Comparison of ENCODE assay signal across 10 cellular contexts in genomic region chr3:45817788-45818523, GRCh38. TPM values are rescaled to one million over a fixed set of nuclear protein-coding genes. Genes with fewer than 3 reads are reported as not detected.
DNase-seq lines count a peak whose midpoint lies in the region; ATAC-seq and TF ChIP-seq lines count a peak whose summit lies in the region.
"Had no signal": no experiment of that assay in that cellular context is flagged by ENCODE, and none has a peak within 500 bp of the region (broad histone marks: within the 10 kb centered on the region; RNA-seq: fewer than 3 reads in every experiment).

No MANE protein-coding gene starts in this region.

- H3K27me3 ChIP-seq in RWPE2 (ENCODE audit: insufficient read depth, poor library complexity, severe bottlenecking) (no peaks in the 10 kb centered on the region), left ventricle myocardium inferior (ENCODE audit: low read depth) (no peaks in the 10 kb centered on the region)

- CTCF ChIA-PET in activated CD8-positive, alpha-beta memory T cell treated with anti-CD3 and anti-CD28 coated beads, Interleukin-2, amount 10 ng/mL, durations not matched to agents 7 days and 5 days (lab: Charles Lee), result interaction anchor here (1.1 to 1.2 kb wide), 2 partner anchors 15 to 23 kb away, joined by 3 to 4 read pairs; no protein-coding TSS in a partner anchor

- H3K9me3 ChIP-seq in RWPE2 (ENCODE audit: severe bottlenecking) (peaks cover 5% of the 10 kb centered on the region), left ventricle myocardium inferior (replicated peaks) (peaks cover 9% of the 10 kb centered on the region)

- peak; percentile 39 for ATAC-seq in activated CD8-positive, alpha-beta memory T cell treated with anti-CD3 and anti-CD28 coated beads, Interleukin-2, amount 10 ng/mL, durations not matched to agents 7 days and 5 days
- ATAC-seq in RWPE2 (ENCODE audit: low read depth) (peak; percentile 83), HG03460 (IDR thresholded peaks at IDR 0.05; ENCODE audit: unreplicated experiment) (no peak)

- H3K36me3 Mint-ChIP-seq in activated CD8-positive, alpha-beta memory T cell treated with anti-CD3 and anti-CD28 coated beads, Interleukin-2, amount 10 ng/mL, durations not matched to agents 7 days and 5 days, result peaks cover 3% of the 10 kb centered on the region
- peaks cover 32% of the 10 kb centered on the region for H3K36me3 Mint-ChIP-seq in type B pancreatic cell

- H3K4me3 Mint-ChIP-seq in activated CD8-positive, alpha-beta memory T cell treated with anti-CD3 and anti-CD28 coated beads, Interleukin-2, amount 10 ng/mL, durations not matched to agents 7 days and 5 days, result no peak overlapping the region
- no peak overlapping the region for H3K4me3 Mint-ChIP-seq in type B pancreatic cell
- H3K4me3 Mint-ChIP-seq: dendritic cell treated with granulocyte-macrophage colony-stimulating factor and Interleukin-4, amounts not matched to agents 40 ng/mL and 50 ng/mL, for 4 days had no signal

- H3K27ac ChIP-seq in RWPE2 (ENCODE audit: poor library complexity, severe bottlenecking) (peak overlapping the region; percentile 75), left ventricle myocardium inferior (replicated peaks) (peak overlapping the region; percentile 73)

- H3K36me3 ChIP-seq in RWPE2 (ENCODE audit: low read depth) (no peaks in the 10 kb centered on the region), left ventricle myocardium inferior (peaks cover 11% of the 10 kb centered on the region)

- TF ChIP-seq CTCF in RWPE2 (IDR thresholded peaks at IDR 0.05; ENCODE audit: poor library complexity, severe bottlenecking), result no peak
- no peak for TF ChIP-seq CTCF in left ventricle myocardium inferior (IDR thresholded peaks at IDR 0.05; ENCODE audit: borderline replicate concordance)
- TF ChIP-seq CTCF in type B pancreatic cell (conservative IDR thresholded peaks at IDR 0.05), result no peak

- H3K27ac Mint-ChIP-seq in activated CD8-positive, alpha-beta memory T cell treated with anti-CD3 and anti-CD28 coated beads, Interleukin-2, amount 10 ng/mL, durations not matched to agents 7 days and 5 days, result no peak overlapping the region
- peak overlapping the region; percentile 54 for H3K27ac Mint-ChIP-seq in type B pancreatic cell
- H3K27ac Mint-ChIP-seq: dendritic cell treated with granulocyte-macrophage colony-stimulating factor and Interleukin-4, amounts not matched to agents 40 ng/mL and 50 ng/mL, for 4 days had no signal

- peaks cover 2% of the 10 kb centered on the region for H3K27me3 Mint-ChIP-seq in activated CD8-positive, alpha-beta memory T cell treated with anti-CD3 and anti-CD28 coated beads, Interleukin-2, amount 10 ng/mL, durations not matched to agents 7 days and 5 days
- H3K27me3 Mint-ChIP-seq in type B pancreatic cell, result no peaks in the 10 kb centered on the region
- H3K27me3 Mint-ChIP-seq: dendritic cell treated with granulocyte-macrophage colony-stimulating factor and Interleukin-4, amounts not matched to agents 40 ng/mL and 50 ng/mL, for 4 days had no signal

- H3K4me1 Mint-ChIP-seq in activated CD8-positive, alpha-beta memory T cell treated with anti-CD3 and anti-CD28 coated beads, Interleukin-2, amount 10 ng/mL, durations not matched to agents 7 days and 5 days, result peaks cover 4% of the 10 kb centered on the region
- H3K4me1 Mint-ChIP-seq in type B pancreatic cell (ENCODE audit: unreplicated experiment), result no peaks in the 10 kb centered on the region

- DNase-seq in activated CD8-positive, alpha-beta memory T cell treated with anti-CD3 and anti-CD28 coated beads, Interleukin-2, amount 10 ng/mL, durations not matched to agents 7 days and 5 days, result no peak
- DNase-seq in activated CD8-positive, alpha-beta memory T cell treated with anti-CD3 and anti-CD28 coated beads for 24 hours, result no peak
- peak; percentile 88 for DNase-seq in RWPE2 (ENCODE audit: low spot score)
- DNase-seq in left ventricle myocardium inferior, result no peak
- no peak for DNase-seq in type B pancreatic cell (ENCODE audit: extremely low spot score, unreplicated experiment)
- DNase-seq in D341Med (ENCODE audit: low spot score), result no peak
- no peak for DNase-seq in cortex of kidney (lab: John Stamatoyannopoulos, UW)

- H3K4me1 ChIP-seq in RWPE2 (ENCODE audit: insufficient read depth, poor library complexity, severe bottlenecking) (peaks cover 34% of the 10 kb centered on the region), left ventricle myocardium inferior (peaks cover 33% of the 10 kb centered on the region)

- H3K4me3 ChIP-seq in RWPE2 (ENCODE audit: severe bottlenecking), result no peak overlapping the region
- H3K4me3 ChIP-seq in left ventricle myocardium inferior, result no peak overlapping the region

- intact Hi-C loops in left ventricle myocardium inferior (cut with micrococcal nuclease), result no loop called here

- H3K9me3 Mint-ChIP-seq in activated CD8-positive, alpha-beta memory T cell treated with anti-CD3 and anti-CD28 coated beads, Interleukin-2, amount 10 ng/mL, durations not matched to agents 7 days and 5 days (ENCODE audit: low read depth), result no peaks in the 10 kb centered on the region
- H3K9me3 Mint-ChIP-seq in type B pancreatic cell, result peaks cover 4% of the 10 kb centered on the region
- H3K9me3 Mint-ChIP-seq: dendritic cell treated with granulocyte-macrophage colony-stimulating factor and Interleukin-4, amounts not matched to agents 40 ng/mL and 50 ng/mL, for 4 days had no signal

RNA-seq across cellular contexts. Expression of gene SLC6A20, which starts 21.6 kb away (rescaled TPM):
- total RNA-seq in activated CD8-positive, alpha-beta memory T cell treated with anti-CD3 and anti-CD28 coated beads, Interleukin-2, amount 10 ng/mL, durations not matched to agents 7 days and 5 days, result under 1 TPM in 1 of 2 experiments, not detected in 1; 0.05 TPM
- total RNA-seq in left ventricle myocardium inferior, result not detected
- 1.5 and 3.2 TPM in 2 replicates for total RNA-seq in type B pancreatic cell (ENCODE audit: low replicate concordance)
- total RNA-seq: NCI-H460 had no signal

RNA-seq across cellular contexts. Expression of gene LZTFL1, which starts 24.0 kb away (rescaled TPM):
- 1 to 10 TPM; 6.1 to 9.3 TPM for total RNA-seq in activated CD8-positive, alpha-beta memory T cell treated with anti-CD3 and anti-CD28 coated beads, Interleukin-2, amount 10 ng/mL, durations not matched to agents 7 days and 5 days
- total RNA-seq in left ventricle myocardium inferior, result 7.4 TPM
- total RNA-seq in type B pancreatic cell (ENCODE audit: low replicate concordance), result 26.6 and 36.0 TPM in 2 replicates
